ENCODE assay signal across 39 cellular contexts in genomic region chrX:35291013-35291412, GRCh38.
"Had no signal": no experiment of that assay in that cellular context is flagged by ENCODE, and none has a peak within 500 bp of the region (broad histone marks: within the 10 kb centered on the region; RNA-seq: fewer than 3 reads in every experiment).

No MANE protein-coding gene starts in this region.

- FAIRE-seq: bronchial epithelial cell, TTC549 had no signal

- H3K36me3 Mint-ChIP-seq: activated CD4-positive, alpha-beta memory T cell treated with anti-CD3 and anti-CD28 coated beads for 36 hours; activated naive CD4-positive, alpha-beta T cell treated with anti-CD3 and anti-CD28 coated beads, Interleukin-2, amount 50 U/mL, for 24 hours; activated naive CD8-positive, alpha-beta T cell; activated naive CD8-positive, alpha-beta T cell treated with anti-CD3 and anti-CD28 coated beads, Interleukin-2, amount 10 ng/mL, durations not matched to agents 7 days and 5 days; brain had no signal

- H3K27me3 Mint-ChIP-seq: activated B cell treated with CpG ODN at 0.5 μM for 24 hours; activated CD4-positive, alpha-beta memory T cell treated with anti-CD3 and anti-CD28 coated beads for 36 hours; activated CD4-positive, alpha-beta T cell treated with anti-CD3 and anti-CD28 coated beads, Interleukin-2, amount 10 ng/mL, durations not matched to agents 24 days and 14 days; activated CD8-positive, alpha-beta T cell treated with anti-CD3 and anti-CD28 coated beads for 36 hours; activated naive CD4-positive, alpha-beta T cell treated with anti-CD3 and anti-CD28 coated beads, Interleukin-2, amount 50 U/mL, for 24 hours; activated naive CD8-positive, alpha-beta T cell; activated naive CD8-positive, alpha-beta T cell treated with anti-CD3 and anti-CD28 coated beads, Interleukin-2, amount 10 ng/mL, durations not matched to agents 7 days and 5 days; activated naive CD8-positive, alpha-beta T cell treated with anti-CD3 and anti-CD28 coated beads, Interleukin-2, amount 50 U/mL, for 24 hours; activated T-helper 17 cell treated with anti-CD3 and anti-CD28 coated beads, Interleukin-2, amount 50 U/mL, for 72 hours; brain; central memory CD8-positive, alpha-beta T cell had no signal

- H3K27ac ChIP-seq: ascending aorta, cardiac muscle cell, VCaP had no signal

- DNase-seq: activated B cell treated with CpG ODN at 0.5 μM for 24 hours; activated CD4-positive, alpha-beta memory T cell treated with anti-CD3 and anti-CD28 coated beads for 36 hours; activated CD4-positive, alpha-beta T cell treated with anti-CD3 and anti-CD28 coated beads for 4 hours; activated CD4-positive, alpha-beta T cell treated with anti-CD3 and anti-CD28 coated beads, Interleukin-2, amount 10 ng/mL, durations not matched to agents 24 days and 14 days; activated CD4-positive, alpha-beta T cell treated with anti-CD3 and anti-CD28 coated beads, Interleukin-2, amount 50 U/mL, for 1 hour; activated CD4-positive, alpha-beta T cell treated with anti-CD3 and anti-CD28 coated beads, Interleukin-2, amount 50 U/mL, for 4 hours; activated CD4-positive, CD25-positive, alpha-beta regulatory T cell treated with anti-CD3 and anti-CD28 coated beads, Interleukin-2, amount 50 U/mL, for 72 hours; activated CD8-positive, alpha-beta memory T cell treated with anti-CD3 and anti-CD28 coated beads, Interleukin-2, amount 50 U/mL, for 4 hours; activated CD8-positive, alpha-beta T cell treated with anti-CD3 and anti-CD28 coated beads for 36 hours; activated effector memory CD4-positive, alpha-beta T cell treated with anti-CD3 and anti-CD28 coated beads, Interleukin-2, amount 50 U/mL, for 16 hours; activated gamma-delta T cell treated with Interleukin-2 at 50 U/mL for 16 hours; activated naive CD4-positive, alpha-beta T cell; activated naive CD4-positive, alpha-beta T cell treated with anti-CD3 and anti-CD28 coated beads for 36 hours; activated naive CD8-positive, alpha-beta T cell treated with anti-CD3 and anti-CD28 coated beads, Interleukin-2, amount 10 ng/mL, durations not matched to agents 7 days and 5 days; activated naive CD8-positive, alpha-beta T cell treated with anti-CD3 and anti-CD28 coated beads, Interleukin-2, amount 50 U/mL, for 24 hours; activated T-cell treated with anti-CD3 and anti-CD28 coated beads for 4 hours; activated T-cell treated with anti-CD3 and anti-CD28 coated beads, Interleukin-2, amount 50 U/mL, for 1 hour; activated T-cell treated with anti-CD3 and anti-CD28 coated beads, Interleukin-2, amount 50 U/mL, for 4 hours; activated T-cell treated with anti-CD3 and anti-CD28 coated beads, Interleukin-2, amount 50 U/mL, for 72 hours; amygdala; anterior cingulate cortex; caudate nucleus; cerebellar nuclear complex; T-helper 1 cell; T-helper 2 cell; T-helper 9 cell had no signal

- H3K9me3 Mint-ChIP-seq: activated B cell treated with CpG ODN at 0.5 μM for 24 hours; activated CD8-positive, alpha-beta T cell treated with anti-CD3 and anti-CD28 coated beads for 36 hours; activated naive CD4-positive, alpha-beta T cell treated with anti-CD3 and anti-CD28 coated beads for 36 hours; activated naive CD8-positive, alpha-beta T cell treated with anti-CD3 and anti-CD28 coated beads, Interleukin-2, amount 10 ng/mL, durations not matched to agents 7 days and 5 days; activated naive CD8-positive, alpha-beta T cell treated with anti-CD3 and anti-CD28 coated beads, Interleukin-2, amount 50 U/mL, for 24 hours; activated T-cell treated with anti-CD3 and anti-CD28 coated beads, Interleukin-2, amount 50 U/mL, for 4 hours; activated T-helper 1 cell treated with anti-CD3 and anti-CD28 coated beads, Interleukin-12 subunit alpha, Interleukin-12 subunit beta, Interleukin-2, Interleukin-4 antibody, amounts not matched to agents 30 ng/mL and 10 ng/mL and 1 ng/mL, durations not matched to agents 14 hours and 24 hours and 36 hours; activated T-helper 17 cell treated with anti-CD3 and anti-CD28 coated beads, Interleukin-2, amount 50 U/mL, for 72 hours; central memory CD8-positive, alpha-beta T cell; T-helper 1 cell treated with Interleukin-12 subunit alpha and Interleukin-12 subunit beta and Interleukin-4 antibody, amounts not matched to agents 30 μg/mL and 1 μg/mL, for 36 hours; T-helper 2 cell treated with Interferon-gamma antibody and Interleukin-4, amounts not matched to agents 5 μg/mL and 100 μg/mL, for 36 hours had no signal

- H3K4me1 Mint-ChIP-seq: activated B cell treated with CpG ODN at 0.5 μM for 24 hours; activated CD4-positive, alpha-beta T cell treated with anti-CD3 and anti-CD28 coated beads, Interleukin-2, amount 10 ng/mL, durations not matched to agents 24 days and 14 days; activated naive CD4-positive, alpha-beta T cell treated with anti-CD3 and anti-CD28 coated beads, Interleukin-2, amount 50 U/mL, for 24 hours; activated naive CD8-positive, alpha-beta T cell treated with anti-CD3 and anti-CD28 coated beads, Interleukin-2, amount 10 ng/mL, durations not matched to agents 7 days and 5 days; activated naive CD8-positive, alpha-beta T cell treated with anti-CD3 and anti-CD28 coated beads, Interleukin-2, amount 50 U/mL, for 24 hours; activated T-helper 17 cell treated with anti-CD3 and anti-CD28 coated beads, Interleukin-2, amount 50 U/mL, for 72 hours; brain; central memory CD8-positive, alpha-beta T cell had no signal

- H3K27me3 ChIP-seq: ascending aorta, cardiac muscle cell had no signal

- H3K4me1 ChIP-seq: ascending aorta had no signal

- H3K27ac Mint-ChIP-seq: activated B cell treated with CpG ODN at 0.5 μM for 24 hours; activated CD4-positive, alpha-beta memory T cell treated with anti-CD3 and anti-CD28 coated beads for 36 hours; activated CD4-positive, alpha-beta T cell treated with anti-CD3 and anti-CD28 coated beads, Interleukin-2, amount 10 ng/mL, durations not matched to agents 24 days and 14 days; activated CD8-positive, alpha-beta T cell treated with anti-CD3 and anti-CD28 coated beads for 36 hours; activated naive CD4-positive, alpha-beta T cell treated with anti-CD3 and anti-CD28 coated beads for 36 hours; activated naive CD4-positive, alpha-beta T cell treated with anti-CD3 and anti-CD28 coated beads, Interleukin-2, amount 50 U/mL, for 24 hours; activated naive CD8-positive, alpha-beta T cell; activated naive CD8-positive, alpha-beta T cell treated with anti-CD3 and anti-CD28 coated beads, Interleukin-2, amount 10 ng/mL, durations not matched to agents 7 days and 5 days; activated naive CD8-positive, alpha-beta T cell treated with anti-CD3 and anti-CD28 coated beads, Interleukin-2, amount 50 U/mL, for 24 hours; activated T-cell treated with anti-CD3 and anti-CD28 coated beads, Interleukin-2, amount 50 U/mL, for 72 hours; activated T-helper 1 cell treated with anti-CD3 and anti-CD28 coated beads, Interleukin-12 subunit alpha, Interleukin-12 subunit beta, Interleukin-2, Interleukin-4 antibody, amounts not matched to agents 30 ng/mL and 10 ng/mL and 1 ng/mL, durations not matched to agents 14 hours and 24 hours and 36 hours; activated T-helper 17 cell treated with anti-CD3 and anti-CD28 coated beads, Interleukin-2, amount 50 U/mL, for 72 hours; brain; T-helper 1 cell treated with Interleukin-12 subunit alpha and Interleukin-12 subunit beta and Interleukin-4 antibody, amounts not matched to agents 30 μg/mL and 1 μg/mL, for 36 hours; T-helper 2 cell treated with Interferon-gamma antibody and Interleukin-4, amounts not matched to agents 5 μg/mL and 100 μg/mL, for 36 hours had no signal

- H3K9me3 ChIP-seq: ascending aorta had no signal

- H3K4me3 ChIP-seq: ascending aorta, cardiac muscle cell had no signal

- H3K36me3 ChIP-seq: ascending aorta, cardiac muscle cell had no signal

- H3K4me3 Mint-ChIP-seq: activated B cell treated with CpG ODN at 0.5 μM for 24 hours; activated CD4-positive, alpha-beta memory T cell treated with anti-CD3 and anti-CD28 coated beads for 36 hours; activated CD4-positive, alpha-beta T cell treated with anti-CD3 and anti-CD28 coated beads, Interleukin-2, amount 10 ng/mL, durations not matched to agents 24 days and 14 days; activated CD8-positive, alpha-beta T cell treated with anti-CD3 and anti-CD28 coated beads for 36 hours; activated naive CD4-positive, alpha-beta T cell treated with anti-CD3 and anti-CD28 coated beads for 36 hours; activated naive CD4-positive, alpha-beta T cell treated with anti-CD3 and anti-CD28 coated beads, Interleukin-2, amount 50 U/mL, for 24 hours; activated naive CD8-positive, alpha-beta T cell; activated naive CD8-positive, alpha-beta T cell treated with anti-CD3 and anti-CD28 coated beads, Interleukin-2, amount 10 ng/mL, durations not matched to agents 7 days and 5 days; activated naive CD8-positive, alpha-beta T cell treated with anti-CD3 and anti-CD28 coated beads, Interleukin-2, amount 50 U/mL, for 24 hours; activated T-cell treated with anti-CD3 and anti-CD28 coated beads, Interleukin-2, amount 50 U/mL, for 4 hours; activated T-cell treated with anti-CD3 and anti-CD28 coated beads, Interleukin-2, amount 50 U/mL, for 72 hours; activated T-helper 1 cell treated with anti-CD3 and anti-CD28 coated beads, Interleukin-12 subunit alpha, Interleukin-12 subunit beta, Interleukin-2, Interleukin-4 antibody, amounts not matched to agents 30 ng/mL and 10 ng/mL and 1 ng/mL, durations not matched to agents 14 hours and 24 hours and 36 hours; activated T-helper 17 cell treated with anti-CD3 and anti-CD28 coated beads, Interleukin-2, amount 50 U/mL, for 72 hours; brain; central memory CD8-positive, alpha-beta T cell; T-helper 1 cell treated with Interleukin-12 subunit alpha and Interleukin-12 subunit beta and Interleukin-4 antibody, amounts not matched to agents 30 μg/mL and 1 μg/mL, for 36 hours; T-helper 2 cell treated with Interferon-gamma antibody and Interleukin-4, amounts not matched to agents 5 μg/mL and 100 μg/mL, for 36 hours had no signal

- ATAC-seq: activated CD8-positive, alpha-beta T cell treated with anti-CD3 and anti-CD28 coated beads for 36 hours; activated naive CD8-positive, alpha-beta T cell treated with anti-CD3 and anti-CD28 coated beads, Interleukin-2, amount 50 U/mL, for 24 hours; activated T-cell treated with anti-CD3 and anti-CD28 coated beads, Interleukin-2, amount 50 U/mL, for 4 hours; activated T-cell treated with anti-CD3 and anti-CD28 coated beads, Interleukin-2, amount 50 U/mL, for 72 hours; activated T-helper 17 cell treated with anti-CD3 and anti-CD28 coated beads, Interleukin-2, amount 50 U/mL, for 72 hours had no signal
